1 cellular context compared by ENCODE assay signal in genomic region chr12:112901271-112901670, GRCh38.
A peak's percentile ranks its signal among the peaks of the same experiment; 100 is the strongest.
TF ChIP-seq lines count a peak whose summit lies in the region.

No MANE protein-coding gene starts in this region.

TF ChIP-seq in liver, 16 proteins besides CTCF, POLR2A, EP300 and RAD21 (continued from another document):
- TF ChIP-seq MAX (IDR thresholded peaks at IDR 0.05), result peak; percentile 85
- TF ChIP-seq YY1 (IDR thresholded peaks at IDR 0.05), result peak; percentile 63
- TF ChIP-seq GABPA (IDR thresholded peaks at IDR 0.05 in 1 of 2, conservative IDR thresholded peaks at IDR 0.05 in 1 of 2), result peak in 1 of 2 donors; percentile 24
- peak; percentile 80 to 82 for TF ChIP-seq HNF4A (conservative IDR thresholded peaks at IDR 0.05)
- TF ChIP-seq FOXA2 (IDR thresholded peaks at IDR 0.05), result peak; percentile 32
- peak in 1 of 2 donors; percentile 45 for TF ChIP-seq JUND (IDR thresholded peaks at IDR 0.05)
- peak; percentile 87 to 88 for TF ChIP-seq RXRA (IDR thresholded peaks at IDR 0.05)
- no peak for TF ChIP-seq ATF3 (IDR thresholded peaks at IDR 0.05)
- no peak for TF ChIP-seq FOXA1 (IDR thresholded peaks at IDR 0.05)
- TF ChIP-seq ZBTB33 (IDR thresholded peaks at IDR 0.05), result peak; percentile 30
- TF ChIP-seq REST (IDR thresholded peaks at IDR 0.05), result no peak
- peak; percentile 80 for TF ChIP-seq NR2F2 (IDR thresholded peaks at IDR 0.05)
- TF ChIP-seq SP1 (IDR thresholded peaks at IDR 0.05), result peak; percentile 73
